1 cellular context compared by ENCODE assay signal in genomic region chr2:148645135-148645924, GRCh38.
TF ChIP-seq lines count a peak whose summit lies in the region.

No MANE protein-coding gene starts in this region.

TF ChIP-seq in HepG2, 621 proteins besides CTCF, POLR2A, EP300 and RAD21 (continued from another document):
- TF ChIP-seq USF2 (IDR thresholded peaks at IDR 0.05; ENCODE audit: low read depth, low read length) (no peak), USF2 (CRISPR knock-in tag; IDR thresholded peaks at IDR 0.05; ENCODE audit: borderline replicate concordance) (no peak)
TF ChIP-seq in HepG2: peak in this region for 200.
